Comparison of ENCODE assay signal across 8 cellular contexts in genomic region chr16:4650443-4651074, GRCh38. TPM values are rescaled to one million over a fixed set of nuclear protein-coding genes. Genes with fewer than 3 reads are reported as not detected.
A peak's percentile ranks its signal among the peaks of the same experiment; 100 is the strongest.
DNase-seq lines count a peak whose midpoint lies in the region; ATAC-seq and TF ChIP-seq lines count a peak whose summit lies in the region.
"Not testable (repeated sequence)": the region's sequence is repeated elsewhere in the genome, so short reads cannot be mapped to it uniquely, and the experiment has no call there.

No MANE protein-coding gene starts in this region.

- H3K27me3 ChIP-seq in SK-N-SH (ENCODE audit: insufficient read depth), result not testable (repeated sequence)

- peaks cover 12 to 29% of the 10 kb centered on the region in 2 experiments for H3K36me3 ChIP-seq in SK-N-SH (replicated peaks in 1 of 2; ENCODE audit: control insufficient read depth in 1 of 2, insufficient read depth in 2 of 2, low read length in 1 of 2)

- DNase-seq in ACHN (peak; percentile 84), NCI-H1092 treated with DMSO at 0.1 percent for 48 hours (lab: John Stamatoyannopoulos, UW) (peak; percentile 20), SK-N-SH (peak; percentile 86), activated T-cell treated with anti-CD3 and anti-CD28 coated beads for 4 hours (peak; percentile 66), left lobe of liver (ENCODE audit: low spot score) (peak; percentile 71)
- peak; percentile 69 for DNase-seq in effector CD8-positive, alpha-beta T cell (lab: John Stamatoyannopoulos, UW)
- peak; percentile 82 to 87 for DNase-seq in stimulated activated CD4-positive, alpha-beta T cell treated with anti-CD3 and anti-CD28 coated beads, Interleukin-2, amount 100 ng/mL, for 24 hours

- peak; percentile 38 for ATAC-seq in left lobe of liver

- not testable (repeated sequence) for H3K4me1 ChIP-seq in SK-N-SH (ENCODE audit: control insufficient read depth in 1 of 2, insufficient read depth in 2 of 2, low read depth in 1 of 2, low read length in 1 of 2)

- POLR2A ChIA-PET in SK-N-SH (lab: Yijun Ruan, JAX), result not testable (repeated sequence)

- not testable (repeated sequence) for TF ChIP-seq EP300 in SK-N-SH (IDR thresholded peaks at IDR 0.05; ENCODE audit: borderline replicate concordance in 1 of 2, low read depth in 1 of 2, low read length in 1 of 2)

- not testable (repeated sequence) for H3K9me2 ChIP-seq in SK-N-SH

- WGBS in SK-N-SH (ENCODE audit: low lambda C conversion rate), result 95% methylated on average over 12 of the region's 15 CpGs

- H3F3A ChIP-seq in SK-N-SH (replicated peaks; ENCODE audit: insufficient read depth), result not testable (repeated sequence)

- CTCF ChIA-PET in SK-N-SH (lab: Yijun Ruan, JAX), result interaction anchor here (0.6 to 2.8 kb wide), 9 partner anchors 10 to 44 kb away, joined by 3 to 16 read pairs (median 4); partner anchors contain the start of gene MGRN1

- H3K4me2 ChIP-seq in SK-N-SH, result not testable (repeated sequence)

- H3K9me3 ChIP-seq in SK-N-SH, result not testable (repeated sequence)

- peaks cover 42% of the 10 kb centered on the region for H3K79me2 ChIP-seq in SK-N-SH (ENCODE audit: insufficient read depth)

- H2AFZ ChIP-seq in SK-N-SH (ENCODE audit: low read depth), result not testable (repeated sequence)

- peak; percentile 33 for TF ChIP-seq RAD21 in SK-N-SH (IDR thresholded peaks at IDR 0.05; ENCODE audit: low read length)

- peaks cover 40% of the 10 kb centered on the region for H4K20me1 ChIP-seq in SK-N-SH (ENCODE audit: insufficient read depth)

- peak; percentile 88 for TF ChIP-seq CTCF in GM12874 (IDR thresholded peaks at IDR 0.05; ENCODE audit: insufficient read depth, low read depth, low read length)
- peak; percentile 78 for TF ChIP-seq CTCF in SK-N-SH (IDR thresholded peaks at IDR 0.05)

- not testable (repeated sequence) for H3K4me3 ChIP-seq in SK-N-SH (ENCODE audit: low read depth in 2 of 2, low read length in 1 of 2)

- H3K9ac ChIP-seq in SK-N-SH, result not testable (repeated sequence)

- in situ Hi-C loops in ACHN (cut with HindIII; ENCODE audit: low pct_ligation_motif_present, low pct_unique_long_range_greater_than_20kb, low sequenced_read_pairs), result not testable (repeated sequence)

- H3K27ac ChIP-seq in SK-N-SH (ENCODE audit: low read depth in 2 of 2, low read length in 1 of 2), result not testable (repeated sequence)

TF ChIP-seq in SK-N-SH, 30 proteins besides CTCF, POLR2A, EP300 and RAD21:
- peak; percentile 39 for TF ChIP-seq NFIC (IDR thresholded peaks at IDR 0.05; ENCODE audit: borderline replicate concordance)

RNA-seq across cellular contexts. Expression of gene MGRN1, which starts 25.9 kb away (rescaled TPM):
- polyA plus RNA-seq in SK-N-SH (2012; rRNA removed), result 5.5 and 13.3 TPM in 2 replicates
- polyA plus RNA-seq in SK-N-SH (2012; cell fraction: cytosol; rRNA removed), result 8.6 and 12.0 TPM in 2 replicates
- 26.7 and 38.3 TPM in 2 replicates for polyA plus RNA-seq in SK-N-SH (2012; cell fraction: nucleus; rRNA removed)
- 59.5 TPM for total RNA-seq in left lobe of liver

RNA-seq across cellular contexts. Expression of gene UBALD1, which starts 35.9 kb away (rescaled TPM):
- polyA plus RNA-seq in SK-N-SH (2012; rRNA removed), result 13.0 and 16.7 TPM in 2 replicates
- 4.7 and 6.1 TPM in 2 replicates for polyA plus RNA-seq in SK-N-SH (2012; cell fraction: cytosol; rRNA removed)
- polyA plus RNA-seq in SK-N-SH (2012; cell fraction: nucleus; rRNA removed), result 47.9 and 62.5 TPM in 2 replicates
- 19.1 TPM for total RNA-seq in left lobe of liver

RNA-seq across cellular contexts. Expression of gene NUDT16L1, which starts 42.8 kb away (rescaled TPM):
- polyA plus RNA-seq in SK-N-SH (2012; rRNA removed), result 45.8 and 45.9 TPM in 2 replicates
- 28.8 and 35.6 TPM in 2 replicates for polyA plus RNA-seq in SK-N-SH (2012; cell fraction: cytosol; rRNA removed)
- polyA plus RNA-seq in SK-N-SH (2012; cell fraction: nucleus; rRNA removed), result 52.3 and 65.9 TPM in 2 replicates
- 40.4 TPM for total RNA-seq in left lobe of liver

Comparison
In these comparisons a context has a peak if more than half of its experiments do, and no peak if none do; other contexts are left out.
1. DNase-seq: peak in every context shown above with its lines; median percentile 86 in SK-N-SH; 84 in stimulated activated CD4-positive, alpha-beta T cell treated with anti-CD3 and anti-CD28 coated beads, Interleukin-2, amount 100 ng/mL, for 24 hours; 84 in ACHN; 71 in left lobe of liver; 69 in effector CD8-positive, alpha-beta T cell; 66 in activated T-cell treated with anti-CD3 and anti-CD28 coated beads for 4 hours; 20 in NCI-H1092 treated with DMSO at 0.1 percent for 48 hours.